Comparison of ENCODE assay signal across 35 cellular contexts in genomic region chr16:20089246-20089965, GRCh38. TPM values are rescaled to one million over a fixed set of nuclear protein-coding genes. Genes with fewer than 3 reads are reported as not detected.
"Had no signal": no experiment of that assay in that cellular context is flagged by ENCODE, and none has a peak within 500 bp of the region (broad histone marks: within the 10 kb centered on the region; RNA-seq: fewer than 3 reads in every experiment).

No MANE protein-coding gene starts in this region.

- H3K36me3 ChIP-seq: esophagus squamous epithelium, heart right ventricle, left lung, prostate gland, right atrium auricular region, sigmoid colon, thoracic aorta, tibial nerve, upper lobe of left lung had no signal

- DNase-seq: cortex of kidney; effector memory CD8-positive, alpha-beta T cell; erythroblast; esophagus squamous epithelium; foreskin melanocyte; glutamatergic neuron; heart right ventricle; hippocampal formation; left cardiac atrium; left lung; mesenchymal stem cell; mucosa of descending colon; naive B cell; nephron progenitor cell; nucleus accumbens; sigmoid colon; stimulated activated CD4-positive, alpha-beta T cell treated with anti-CD3 and anti-CD28 coated beads, Interleukin-2, amount 100 ng/mL, for 24 hours; stimulated activated CD4-positive, alpha-beta T cell treated with anti-CD3 and anti-CD28 coated beads, Interleukin-4, amount 100 ng/mL, for 4 hours; upper lobe of left lung had no signal

- H3K36me3 Mint-ChIP-seq: mesothelial cell of epicardium; naive B cell; stimulated activated memory B cell treated with anti-CD40 and anti-IgM and Interleukin-4, amounts not matched to agents 10 μg/mL and 1 μg/mL and 100 μg/mL, for 72 hours had no signal

- H3K27me3 Mint-ChIP-seq: effector memory CD8-positive, alpha-beta T cell; stimulated activated memory B cell treated with anti-CD40 and anti-IgM and Interleukin-4, amounts not matched to agents 10 μg/mL and 1 μg/mL and 100 μg/mL, for 72 hours had no signal

- H3K9me3 ChIP-seq: esophagus squamous epithelium, left lung, mucosa of descending colon, prostate gland, right atrium auricular region, thoracic aorta, tibial nerve, upper lobe of left lung had no signal

- H3K27ac ChIP-seq: esophagus squamous epithelium, heart right ventricle, left lung, prostate gland, right atrium auricular region, sigmoid colon, thoracic aorta, tibial nerve, upper lobe of left lung had no signal

- H3K4me1 Mint-ChIP-seq: mesothelial cell of epicardium; naive B cell; nephron progenitor cell; stimulated activated memory B cell treated with anti-CD40 and anti-IgM and Interleukin-4, amounts not matched to agents 10 μg/mL and 1 μg/mL and 100 μg/mL, for 72 hours had no signal

- FAIRE-seq: endometrium, islet of Langerhans, urothelium cell line had no signal

- H3K9me3 Mint-ChIP-seq: mesothelial cell of epicardium had no signal

- H3K4me1 ChIP-seq: esophagus squamous epithelium, heart right ventricle, left lung, prostate gland, right atrium auricular region, sigmoid colon, tibial nerve, upper lobe of left lung had no signal

- ATAC-seq: effector memory CD8-positive, alpha-beta T cell; heart right ventricle; left cardiac atrium; left lung; mucosa of descending colon; stimulated activated memory B cell treated with anti-CD40 and anti-IgM and Interleukin-4, amounts not matched to agents 10 μg/mL and 1 μg/mL and 100 μg/mL, for 72 hours had no signal

- H3K27ac Mint-ChIP-seq: effector memory CD8-positive, alpha-beta T cell; mesothelial cell of epicardium; naive B cell; nephron progenitor cell; stimulated activated memory B cell treated with anti-CD40 and anti-IgM and Interleukin-4, amounts not matched to agents 10 μg/mL and 1 μg/mL and 100 μg/mL, for 72 hours; stimulated activated naive CD8-positive, alpha-beta T cell treated with anti-CD3 and anti-CD28 coated beads, Interleukin-15, Interleukin-2, amounts not matched to agents 100 ng/mL and 50 ng/mL, for 24 hours had no signal

- H3K4me3 ChIP-seq: esophagus squamous epithelium, heart right ventricle, left lung, mucosa of descending colon, prostate gland, right atrium auricular region, sigmoid colon, thoracic aorta, tibial nerve, upper lobe of left lung had no signal

- H3K4me3 Mint-ChIP-seq: effector memory CD8-positive, alpha-beta T cell; mesothelial cell of epicardium; naive B cell; nephron progenitor cell; stimulated activated memory B cell treated with anti-CD40 and anti-IgM and Interleukin-4, amounts not matched to agents 10 μg/mL and 1 μg/mL and 100 μg/mL, for 72 hours; stimulated activated naive CD8-positive, alpha-beta T cell treated with anti-CD3 and anti-CD28 coated beads, Interleukin-15, Interleukin-2, amounts not matched to agents 100 ng/mL and 50 ng/mL, for 24 hours had no signal

- H3K27me3 ChIP-seq: right atrium auricular region, sigmoid colon, tibial nerve, upper lobe of left lung had no signal

RNA-seq across cellular contexts. Expression of gene GPR139, which starts 15.7 kb away (rescaled TPM):
- total RNA-seq: dermis microvascular lymphatic vessel endothelial cell, esophagus squamous epithelium, heart right ventricle, kidney epithelial cell, left cardiac atrium, left lung, lower leg skin, lung microvascular endothelial cell, mesothelial cell of epicardium, mucosa of descending colon, osteocyte, prostate gland, right atrium auricular region, sigmoid colon, skeletal muscle tissue, thoracic aorta, tibial nerve, upper lobe of left lung had no signal
- polyA plus RNA-seq: heart right ventricle, sigmoid colon had no signal
